In the genomic region with DNA sequence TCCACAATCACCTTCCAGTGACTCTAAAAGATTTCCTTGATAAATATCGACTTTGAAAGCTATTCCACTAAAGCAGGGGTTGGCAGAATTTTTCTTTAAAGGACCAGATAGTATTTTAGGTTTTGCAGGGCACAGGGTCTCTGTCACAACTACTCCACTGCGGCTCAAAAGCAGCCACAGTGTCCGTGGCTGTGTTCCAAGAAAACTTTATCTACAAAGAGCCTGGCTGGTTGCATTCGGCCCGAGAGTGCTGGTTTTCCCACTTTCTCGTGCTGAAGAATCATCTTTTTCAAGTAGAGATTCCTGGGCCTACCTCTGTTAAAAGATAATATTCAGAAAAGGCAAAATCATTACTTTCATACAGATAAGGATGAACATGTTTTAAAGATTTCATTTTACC, we compare ENCODE assay signal across 27 cellular contexts.
"Had no signal": no experiment of that assay in that cellular context is flagged by ENCODE, and none has a peak within 500 bp of the region (broad histone marks: within the 10 kb centered on the region; RNA-seq: fewer than 3 reads in every experiment).

No MANE protein-coding gene starts in this region.

- DNase-seq: dorsolateral prefrontal cortex; effector CD4-positive, alpha-beta T cell; foreskin fibroblast; glutamatergic neuron; heart right ventricle; immature natural killer cell; islet precursor cell; kidney glomerular epithelial cell; left colon; mesenchymal stem cell; mucosa of descending colon; naive thymus-derived CD4-positive, alpha-beta T cell; stimulated activated CD4-positive, alpha-beta T cell treated with anti-CD3 and anti-CD28 coated beads, Interleukin-12 subunit alpha, Interleukin-12 subunit beta, amount 100 ng/mL, for 4 hours; stimulated activated CD4-positive, alpha-beta T cell treated with anti-CD3 and anti-CD28 coated beads, Interleukin-1b, Interleukin-23, amount 100 ng/mL, for 48 hours; stimulated activated CD4-positive, alpha-beta T cell treated with anti-CD3 and anti-CD28 coated beads, Interleukin-4, amount 100 ng/mL, for 1 hour; stimulated activated CD8-positive, alpha-beta memory T cell treated with anti-CD3 and anti-CD28 coated beads, Interleukin-4, amount 100 ng/mL, for 48 hours; stimulated activated naive CD4-positive, alpha-beta T cell; stimulated activated naive CD8-positive, alpha-beta T cell treated with anti-CD3 and anti-CD28 coated beads, Interleukin-15, amount 100 ng/mL, for 72 hours; tibial artery had no signal

- H3K9me3 ChIP-seq: heart right ventricle, mucosa of descending colon, suprapubic skin, tibial artery had no signal

- H3K4me3 ChIP-seq: dorsolateral prefrontal cortex, heart right ventricle, lung, mucosa of descending colon, neural progenitor cell, smooth muscle cell, suprapubic skin, tibial artery had no signal

- H3K4me2 ChIP-seq: neural progenitor cell, smooth muscle cell had no signal

- H3K27ac ChIP-seq: epithelial cell of prostate, heart right ventricle, neural progenitor cell, parathyroid adenoma, suprapubic skin, tibial artery had no signal

- H3K9ac ChIP-seq: neural progenitor cell, parathyroid adenoma had no signal

- H3K4me1 ChIP-seq: neural progenitor cell, parathyroid adenoma, suprapubic skin, tibial artery had no signal

- H3K27me3 ChIP-seq: neural progenitor cell, suprapubic skin, tibial artery had no signal

- ATAC-seq: esophagus mucosa; heart right ventricle; left colon; mucosa of descending colon; naive thymus-derived CD4-positive, alpha-beta T cell; sciatic nerve; stimulated activated naive CD8-positive, alpha-beta T cell treated with anti-CD3 and anti-CD28 coated beads, Interleukin-15, amount 100 ng/mL, for 72 hours had no signal

- H3K79me2 ChIP-seq: parathyroid adenoma had no signal

- H2AFZ ChIP-seq: neural progenitor cell, parathyroid adenoma had no signal

- H3K36me3 ChIP-seq: heart right ventricle, neural progenitor cell, suprapubic skin, tibial artery had no signal
